Comparison of ENCODE assay signal across 10 cellular contexts in the genomic region with DNA sequence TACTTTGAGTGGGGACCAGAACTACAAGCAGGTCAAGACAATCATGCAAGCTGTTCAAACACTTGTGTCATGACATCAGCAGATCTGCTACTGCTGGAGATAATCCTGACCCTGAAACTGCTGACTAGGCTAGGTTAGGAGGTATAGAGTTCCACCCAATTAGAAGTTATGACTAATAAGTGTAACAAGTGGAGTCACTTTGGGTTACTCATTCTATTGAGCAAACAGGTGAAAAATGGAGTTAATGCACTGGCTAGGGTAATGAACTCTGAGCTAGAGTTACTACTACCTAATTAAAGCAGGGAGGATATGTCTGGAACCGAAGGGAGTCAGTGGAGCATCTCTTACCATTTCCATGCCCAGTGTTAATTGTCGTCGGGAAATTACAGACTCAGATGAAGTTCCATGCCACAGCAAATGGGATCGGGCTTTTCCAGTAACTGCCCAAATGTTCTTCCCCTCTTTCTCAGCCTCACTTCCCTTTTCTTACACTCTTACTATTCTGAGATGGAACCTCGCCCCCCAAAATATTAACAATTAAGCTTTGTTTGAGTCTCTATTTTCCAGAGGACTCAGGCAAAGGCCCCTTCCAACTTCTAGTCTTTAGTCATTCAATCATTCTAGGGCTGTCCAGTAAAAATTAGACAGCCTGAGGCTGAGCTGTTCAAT. TPM values are rescaled to one million over a fixed set of nuclear protein-coding genes. Genes with fewer than 3 reads are reported as not detected.
A peak's percentile ranks its signal among the peaks of the same experiment; 100 is the strongest.
DNase-seq lines count a peak whose midpoint lies in the region; ATAC-seq and TF ChIP-seq lines count a peak whose summit lies in the region.
"Had no signal": no experiment of that assay in that cellular context is flagged by ENCODE, and none has a peak within 500 bp of the region (broad histone marks: within the 10 kb centered on the region; RNA-seq: fewer than 3 reads in every experiment).

No MANE protein-coding gene starts in this region.

- H3K4me2 ChIP-seq in SK-N-SH (no peak overlapping the region), OCI-LY7 (ENCODE audit: low read length) (no peak overlapping the region)

- CTCF ChIA-PET in SK-N-SH (lab: Yijun Ruan, JAX), result no interaction called here
- CTCF ChIA-PET in OCI-LY7 (lab: Charles Lee; ENCODE audit: unreplicated experiment), result no interaction called here

- no peak for TF ChIP-seq CTCF in SK-N-SH (IDR thresholded peaks at IDR 0.05)
- TF ChIP-seq CTCF in OCI-LY7 (conservative IDR thresholded peaks at IDR 0.05; ENCODE audit: low read length), result no peak

- no peak overlapping the region for H2AFZ ChIP-seq in SK-N-SH (ENCODE audit: low read depth)
- no peak overlapping the region for H2AFZ ChIP-seq in OCI-LY7 (ENCODE audit: low read length)

- no peak for TF ChIP-seq EP300 in SK-N-SH (IDR thresholded peaks at IDR 0.05; ENCODE audit: borderline replicate concordance in 1 of 2, low read depth in 1 of 2, low read length in 1 of 2)

- H3K27me3 ChIP-seq in SK-N-SH (ENCODE audit: insufficient read depth), result no peaks in the 10 kb centered on the region
- H3K27me3 ChIP-seq: ovary had no signal

- H3K9me3 ChIP-seq in SK-N-SH (no peaks in the 10 kb centered on the region), OCI-LY7 (ENCODE audit: low read length) (no peaks in the 10 kb centered on the region)
- H3K9me3 ChIP-seq: ovary had no signal

- BruUV-seq in OCI-LY7 (replicated peaks; lab: Mats Ljungman, UMichigan), result no TSS peak

- H4K20me1 ChIP-seq in SK-N-SH (ENCODE audit: insufficient read depth), result no peaks in the 10 kb centered on the region
- no peaks in the 10 kb centered on the region for H4K20me1 ChIP-seq in OCI-LY7 (ENCODE audit: insufficient read depth, low read length)

- no peaks in the 10 kb centered on the region for H3K79me2 ChIP-seq in SK-N-SH (ENCODE audit: insufficient read depth)
- no peaks in the 10 kb centered on the region for H3K79me2 ChIP-seq in OCI-LY7 (ENCODE audit: insufficient read depth, low read depth, low read length)

- TF ChIP-seq RAD21 in SK-N-SH (IDR thresholded peaks at IDR 0.05; ENCODE audit: low read length), result no peak

- DNase-seq in DMS53 treated with DMSO at 0.1 percent for 48 hours (lab: John Stamatoyannopoulos, UW; ENCODE audit: unreplicated experiment), result peak; percentile 81
- peak; percentile 78 for DNase-seq in RKO (ENCODE audit: low spot score)
- DNase-seq in kidney tubule cell (ENCODE audit: low spot score), result peak; percentile 94
- no peak for DNase-seq in SK-N-SH
- no peak for DNase-seq in OCI-LY7 (ENCODE audit: low spot score)
- no peak for DNase-seq in SK-N-DZ (ENCODE audit: low spot score)
- DNase-seq: ovary, WERI-Rb-1 had no signal

- ATAC-seq in GM21619 (IDR thresholded peaks at IDR 0.05; ENCODE audit: unreplicated experiment) (peak; percentile 60), GM21381 (IDR thresholded peaks at IDR 0.05; ENCODE audit: unreplicated experiment) (no peak)

- no peaks in the 10 kb centered on the region for H3K9me2 ChIP-seq in SK-N-SH
- no peaks in the 10 kb centered on the region for H3K9me2 ChIP-seq in OCI-LY7 (ENCODE audit: insufficient read depth, low read length)

- H3K4me1 ChIP-seq in SK-N-SH (ENCODE audit: control insufficient read depth in 1 of 2, insufficient read depth in 2 of 2, low read depth in 1 of 2, low read length in 1 of 2) (no peaks in the 10 kb centered on the region), OCI-LY7 (ENCODE audit: insufficient read depth, low read length, poor library complexity, severe bottlenecking) (no peaks in the 10 kb centered on the region)

- no peak overlapping the region for H3K9ac ChIP-seq in SK-N-SH

- intact Hi-C loops in OCI-LY7 (cut with micrococcal nuclease; ENCODE audit: unreplicated experiment), result no loop called here

- H3K36me3 ChIP-seq in SK-N-SH (replicated peaks in 1 of 2; ENCODE audit: control insufficient read depth in 1 of 2, insufficient read depth in 2 of 2, low read length in 1 of 2) (no peaks in the 10 kb centered on the region), OCI-LY7 (ENCODE audit: insufficient read depth, low read length) (no peaks in the 10 kb centered on the region)
- H3K36me3 ChIP-seq: ovary, WERI-Rb-1 had no signal

- H3F3A ChIP-seq in SK-N-SH (replicated peaks; ENCODE audit: insufficient read depth), result peaks cover 12% of the 10 kb centered on the region

- 97% methylated on average over 5 of the region's 5 CpGs for WGBS in SK-N-SH (ENCODE audit: low lambda C conversion rate)

- no peak overlapping the region for H3K27ac ChIP-seq in SK-N-SH (ENCODE audit: low read depth in 2 of 2, low read length in 1 of 2)
- no peak overlapping the region for H3K27ac ChIP-seq in OCI-LY7 (ENCODE audit: low read depth, low read length, poor library complexity, severe bottlenecking)
- H3K27ac ChIP-seq: ovary, WERI-Rb-1 had no signal

- POLR2A ChIA-PET in SK-N-SH (lab: Yijun Ruan, JAX), result no interaction called here
- POLR2A ChIA-PET in OCI-LY7 (lab: Charles Lee), result interaction anchor here (0.6 to 0.7 kb wide), 3 partner anchors 11 to 195 kb away, joined by 3 read pairs; a partner anchor contains a TSS

- no peak overlapping the region for H3K4me3 ChIP-seq in SK-N-SH (ENCODE audit: low read depth in 2 of 2, low read length in 1 of 2)
- no peak overlapping the region for H3K4me3 ChIP-seq in OCI-LY7 (ENCODE audit: low read depth, low read length, poor library complexity, severe bottlenecking)
- H3K4me3 ChIP-seq: ovary had no signal

TF ChIP-seq in SK-N-SH, 30 proteins besides CTCF, POLR2A, EP300 and RAD21:
- TF ChIP-seq MXI1 (IDR thresholded peaks at IDR 0.05; ENCODE audit: low read depth, low read length), result no peak
- no peak for TF ChIP-seq RXRA (IDR thresholded peaks at IDR 0.05; ENCODE audit: borderline replicate concordance, low read depth)
- TF ChIP-seq RCOR1 (IDR thresholded peaks at IDR 0.05; ENCODE audit: low read length), result no peak
- no peak for TF ChIP-seq POLR2AphosphoS5 (IDR thresholded peaks at IDR 0.05; ENCODE audit: low read depth, low read length)
- TF ChIP-seq, protein P1, sequence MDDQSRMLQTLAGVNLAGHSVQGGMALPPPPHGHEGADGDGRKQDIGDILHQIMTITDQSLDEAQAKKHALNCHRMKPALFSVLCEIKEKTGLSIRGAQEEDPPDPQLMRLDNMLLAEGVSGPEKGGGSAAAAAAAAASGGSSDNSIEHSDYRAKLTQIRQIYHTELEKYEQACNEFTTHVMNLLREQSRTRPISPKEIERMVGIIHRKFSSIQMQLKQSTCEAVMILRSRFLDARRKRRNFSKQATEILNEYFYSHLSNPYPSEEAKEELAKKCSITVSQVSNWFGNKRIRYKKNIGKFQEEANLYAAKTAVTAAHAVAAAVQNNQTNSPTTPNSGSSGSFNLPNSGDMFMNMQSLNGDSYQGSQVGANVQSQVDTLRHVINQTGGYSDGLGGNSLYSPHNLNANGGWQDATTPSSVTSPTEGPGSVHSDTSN (IDR thresholded peaks at IDR 0.05), result no peak
- no peak for TF ChIP-seq GABPA (IDR thresholded peaks at IDR 0.05; ENCODE audit: low read depth)
- TF ChIP-seq FOXJ3 (CRISPR knock-in tag; IDR thresholded peaks at IDR 0.05), result no peak
- no peak for TF ChIP-seq SIN3A (IDR thresholded peaks at IDR 0.05; ENCODE audit: borderline replicate concordance, low read depth, low read length)
TF ChIP-seq in SK-N-SH: peak in this region for 0.

RNA-seq across cellular contexts. Expression of a gene that starts 19.8 kb away (rescaled TPM):
- 12.0 and 13.4 TPM in 2 replicates for polyA plus RNA-seq in SK-N-SH (2012; rRNA removed)
- polyA plus RNA-seq in SK-N-SH (2012; cell fraction: cytosol; rRNA removed), result 14.6 and 15.1 TPM in 2 replicates
- polyA plus RNA-seq in SK-N-SH (2012; cell fraction: nucleus; rRNA removed), result 18.1 and 26.7 TPM in 2 replicates
- 15.8 and 30.0 TPM in 2 replicates for total RNA-seq in OCI-LY7 (2014; rRNA removed; shearing (Covaris generic))
- 18.9 and 22.8 TPM in 2 replicates for total RNA-seq in OCI-LY7 (2022)
- 11.9 and 12.1 TPM in 2 replicates for polyA plus RNA-seq in SK-N-DZ (2014; cell fraction: cytosol; rRNA removed)
- polyA plus RNA-seq in SK-N-DZ (2014; cell fraction: nucleus; rRNA removed), result 17.0 and 18.2 TPM in 2 replicates

RNA-seq across cellular contexts. Expression of a gene that starts 46.7 kb away (rescaled TPM):
- 199 and 216 TPM in 2 replicates for polyA plus RNA-seq in SK-N-SH (2012; rRNA removed)
- 218 and 251 TPM in 2 replicates for polyA plus RNA-seq in SK-N-SH (2012; cell fraction: cytosol; rRNA removed)
- polyA plus RNA-seq in SK-N-SH (2012; cell fraction: nucleus; rRNA removed), result 216 and 236 TPM in 2 replicates
- 363 and 374 TPM in 2 replicates for total RNA-seq in OCI-LY7 (2014; rRNA removed; shearing (Covaris generic))
- 347 and 355 TPM in 2 replicates for total RNA-seq in OCI-LY7 (2022)
- 212 and 231 TPM in 2 replicates for polyA plus RNA-seq in SK-N-DZ (2014; cell fraction: cytosol; rRNA removed)
- polyA plus RNA-seq in SK-N-DZ (2014; cell fraction: nucleus; rRNA removed), result 192 and 244 TPM in 2 replicates

Comparison
In these comparisons a context has a peak if more than half of its experiments do, and no peak if none do; other contexts are left out.
1. DNase-seq: peak in DMS53 treated with DMSO at 0.1 percent for 48 hours (single experiment), RKO (single experiment) and kidney tubule cell (single experiment); none in SK-N-SH (single experiment), OCI-LY7 (single experiment) and SK-N-DZ (single experiment).